23 cellular contexts compared by ENCODE assay signal in the genomic region with DNA sequence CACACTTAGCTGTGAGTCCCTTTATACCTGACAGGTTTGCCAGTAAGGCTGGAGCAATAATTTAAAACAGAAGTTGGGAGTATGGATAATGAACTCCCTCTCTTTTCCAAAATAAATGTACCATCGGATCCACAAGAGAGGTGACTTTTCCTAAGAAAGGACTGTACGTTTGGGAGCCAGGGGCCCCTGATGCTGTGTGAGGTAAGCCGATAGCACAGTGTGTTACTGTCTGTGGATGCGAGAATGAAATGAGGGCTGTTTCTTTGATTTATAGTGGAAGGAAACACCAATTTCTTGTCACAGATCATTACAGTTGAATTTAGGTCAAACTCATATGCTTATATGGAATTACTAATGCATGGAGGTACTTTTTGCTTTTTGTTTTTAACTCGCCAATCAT.
"Had no signal": no experiment of that assay in that cellular context is flagged by ENCODE, and none has a peak within 500 bp of the region (broad histone marks: within the 10 kb centered on the region; RNA-seq: fewer than 3 reads in every experiment).

No MANE protein-coding gene starts in this region.

- H3K27me3 ChIP-seq: dorsolateral prefrontal cortex, esophagus muscularis mucosa, foreskin keratinocyte, hepatocyte, left lung had no signal

- DNase-seq: dermis blood vessel endothelial cell; dorsolateral prefrontal cortex; effector CD4-positive, alpha-beta T cell; effector memory CD4-positive, alpha-beta T cell; foreskin keratinocyte; heart left ventricle; hypothalamus; immature natural killer cell; islet precursor cell; kidney; kidney glomerular epithelial cell; left colon; left lung; left ventricle myocardium superior; lower lobe of right lung; mesenchymal stem cell; mucosa of descending colon; naive B cell had no signal

- H3K79me2 ChIP-seq: hepatocyte had no signal

- H3K4me3 ChIP-seq: coronary artery, dorsolateral prefrontal cortex, esophagus muscularis mucosa, gastroesophageal sphincter, heart left ventricle, hepatocyte, left lung, lower lobe of right lung, mucosa of descending colon had no signal

- H3K27ac ChIP-seq: coronary artery, dorsolateral prefrontal cortex, esophagus muscularis mucosa, foreskin keratinocyte, gastroesophageal sphincter, heart left ventricle, hepatocyte, left lung, lower lobe of right lung had no signal

- H3K4me1 ChIP-seq: esophagus muscularis mucosa, gastroesophageal sphincter, heart left ventricle, left lung, lower lobe of right lung had no signal

- H3K36me3 Mint-ChIP-seq: immature natural killer cell, mesothelial cell of epicardium, naive B cell had no signal

- H3K36me3 ChIP-seq: esophagus muscularis mucosa, gastroesophageal sphincter, heart left ventricle, left lung, lower lobe of right lung had no signal

- H3K9me3 Mint-ChIP-seq: immature natural killer cell, mesothelial cell of epicardium, naive B cell had no signal

- H3K27ac Mint-ChIP-seq: immature natural killer cell had no signal

- ATAC-seq: foreskin keratinocyte, gastroesophageal sphincter, heart left ventricle, left colon, left lung, left ventricle myocardium superior, lower lobe of right lung, mucosa of descending colon had no signal

- H3K4me1 Mint-ChIP-seq: immature natural killer cell, naive B cell had no signal

- H3K4me3 Mint-ChIP-seq: immature natural killer cell, mesothelial cell of epicardium, naive B cell had no signal

- H3K4me2 ChIP-seq: hepatocyte had no signal

- H2AFZ ChIP-seq: hepatocyte had no signal
